Comparison of ENCODE assay signal across 2 cellular contexts in genomic region chr16:30980068-30980371, GRCh38.
TF ChIP-seq lines count a peak whose summit lies in the region.

No MANE protein-coding gene starts in this region.

TF ChIP-seq in H1, 55 proteins besides CTCF, POLR2A, EP300 and RAD21:
- TF ChIP-seq POLR2AphosphoS5 (IDR thresholded peaks at IDR 0.05; ENCODE audit: low read depth, low read length) (0 out of 2 replicates have a peak, but pooled peaks have one; percentile 5), ASH2L (IDR thresholded peaks at IDR 0.05; ENCODE audit: low read length) (no peak)

TF ChIP-seq in GM12891, 5 proteins besides CTCF, POLR2A, EP300 and RAD21:
- TF ChIP-seq PAX5 (IDR thresholded peaks at IDR 0.05; ENCODE audit: insufficient read depth, low read length, severe bottlenecking), result no peak
- no peak for TF ChIP-seq POU2F2 (IDR thresholded peaks at IDR 0.05; ENCODE audit: low read depth, low read length)
- TF ChIP-seq TAF1 (IDR thresholded peaks at IDR 0.05; ENCODE audit: low read depth, low read length), result no peak
- TF ChIP-seq POLR2AphosphoS5 (IDR thresholded peaks at IDR 0.05; ENCODE audit: low read depth, low read length), result no peak
- TF ChIP-seq SPI1 (IDR thresholded peaks at IDR 0.05; ENCODE audit: low read depth, low read length), result no peak
